In the genomic region with DNA sequence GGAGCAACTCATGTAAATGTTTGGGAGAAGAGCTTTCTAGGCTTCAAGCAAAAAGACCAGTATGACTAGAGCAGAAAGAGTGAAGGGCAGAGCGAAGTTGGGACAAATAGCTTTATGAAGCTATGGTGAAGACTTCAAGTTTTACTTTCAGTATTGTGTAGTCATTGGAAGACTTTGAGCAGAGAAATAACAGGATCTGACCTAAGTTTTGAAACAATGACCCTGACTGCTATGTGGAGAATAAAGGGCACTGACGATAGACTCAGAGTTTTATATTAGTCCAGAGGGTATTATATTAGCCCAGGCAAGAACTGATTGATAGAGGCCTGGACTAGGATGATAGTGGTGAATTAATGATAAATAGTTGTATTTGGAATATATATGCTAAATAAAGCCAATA, we compare ENCODE assay signal across 25 cellular contexts.
DNase-seq lines count a peak whose midpoint lies in the region; FAIRE-seq and TF ChIP-seq lines count a peak whose summit lies in the region.
"Had no signal": no experiment of that assay in that cellular context is flagged by ENCODE, and none has a peak within 500 bp of the region (broad histone marks: within the 10 kb centered on the region; RNA-seq: fewer than 3 reads in every experiment).

No MANE protein-coding gene starts in this region.

- H3K79me2 ChIP-seq in endothelial cell of umbilical vein (ENCODE audit: control insufficient read depth, insufficient read depth, low read length) = no peaks in the 10 kb centered on the region

- no peak for DNase-seq in T-helper 1 cell
- peak; percentile 39 for DNase-seq in choroid plexus epithelial cell (ENCODE audit: low read depth)
- DNase-seq in endothelial cell of umbilical vein (ENCODE audit: low read depth, low spot score) = peak; percentile 63
- peak; percentile 11 to 60 for DNase-seq in lung microvascular endothelial cell (ENCODE audit: low read depth in 2 of 2)
- DNase-seq in UCSD-AML1 (lab: John Stamatoyannopoulos, UW; ENCODE audit: unreplicated experiment) = no peak
- DNase-seq in DMS79 treated with DMSO at 0.1 percent for 48 hours (lab: John Stamatoyannopoulos, UW) = no peak
- no peak for DNase-seq in NCI-H446 treated with DMSO at 0.1 percent for 48 hours (lab: John Stamatoyannopoulos, UW)
- DNase-seq: AML-193; Caco-2; Calu3; CD4-positive, alpha-beta T cell; CD8-positive, alpha-beta T cell; DND-41; EL; GDM1 had no signal

- H2AFZ ChIP-seq in endothelial cell of umbilical vein (ENCODE audit: low read depth, low read length) = no peak overlapping the region

- no peak for TF ChIP-seq POLR2A in endothelial cell of umbilical vein (IDR thresholded peaks at IDR 0.05; ENCODE audit: low read depth, low read length)

- peaks cover 18% of the 10 kb centered on the region for H3K36me3 Mint-ChIP-seq in T-helper 1 cell treated with Interleukin-12 subunit alpha and Interleukin-12 subunit beta and Interleukin-4 antibody, amounts not matched to agents 30 μg/mL and 1 μg/mL, for 36 hours (ENCODE audit: low read depth)
- H3K36me3 Mint-ChIP-seq: CD8-positive, alpha-beta T cell had no signal

- H3K9ac ChIP-seq in endothelial cell of umbilical vein (replicated peaks; ENCODE audit: extremely low read depth, insufficient read depth, low read length) = no peak overlapping the region
- H3K9ac ChIP-seq: BLaER1 treated with 17β-estradiol and CSF1 and Interleukin-3, amounts not matched to agents 10 nM and 100 nM had no signal

- POLR2A ChIA-PET in endothelial cell of umbilical vein (lab: Charles Lee) = no interaction called here

- no peaks in the 10 kb centered on the region for H3K9me1 ChIP-seq in endothelial cell of umbilical vein (replicated peaks; ENCODE audit: control insufficient read depth, extremely low read depth, insufficient read depth, low read length)

- no peaks in the 10 kb centered on the region for H3K9me3 ChIP-seq in endothelial cell of umbilical vein (replicated peaks; ENCODE audit: control insufficient read depth, insufficient read depth, low read length)
- H3K9me3 ChIP-seq: A549; BLaER1 treated with 17β-estradiol and CSF1 and Interleukin-3, amounts not matched to agents 10 nM and 100 nM; Caco-2 had no signal

- TF ChIP-seq CTCF in choroid plexus epithelial cell (conservative IDR thresholded peaks at IDR 0.05; ENCODE audit: low read depth, low read length) (no peak), endothelial cell of umbilical vein (IDR thresholded peaks at IDR 0.05; ENCODE audit: extremely low read depth in 1 of 2, insufficient read depth in 1 of 2, low read depth in 1 of 2, low read length in 2 of 2) (no peak)

- no peaks in the 10 kb centered on the region for H3K4me1 ChIP-seq in endothelial cell of umbilical vein (ENCODE audit: control insufficient read depth, extremely low read depth, insufficient read depth, low read length)
- H3K4me1 ChIP-seq: A549, Caco-2 had no signal

- H3K27me3 ChIP-seq in endothelial cell of umbilical vein (ENCODE audit: control insufficient read depth in 2 of 2, insufficient read depth in 2 of 2, low read length in 2 of 2) = no peaks in the 10 kb centered on the region
- H3K27me3 ChIP-seq: BLaER1 treated with 17β-estradiol and CSF1 and Interleukin-3, amounts not matched to agents 10 nM and 100 nM had no signal

- H3K36me3 ChIP-seq in endothelial cell of umbilical vein (ENCODE audit: control insufficient read depth in 2 of 2, extremely low read depth in 1 of 2, insufficient read depth in 2 of 2, low read length in 2 of 2) = no peaks in the 10 kb centered on the region
- H3K36me3 ChIP-seq: BLaER1 treated with 17β-estradiol and CSF1 and Interleukin-3, amounts not matched to agents 10 nM and 100 nM had no signal

- intact Hi-C loops in endothelial cell of umbilical vein (cut with micrococcal nuclease) = no loop called here

- H3K4me3 ChIP-seq in choroid plexus epithelial cell (ENCODE audit: low read depth, low read length) (no peak overlapping the region), endothelial cell of umbilical vein (replicated peaks in 1 of 3; ENCODE audit: insufficient read depth in 1 of 3, low read depth in 1 of 3, low read length in 3 of 3) (no peak overlapping the region)
- H3K4me3 ChIP-seq: A549; BLaER1 treated with 17β-estradiol and CSF1 and Interleukin-3, amounts not matched to agents 10 nM and 100 nM; GM12878 had no signal

- H3K27me3 Mint-ChIP-seq in T-helper 1 cell treated with Interleukin-12 subunit alpha and Interleukin-12 subunit beta and Interleukin-4 antibody, amounts not matched to agents 30 μg/mL and 1 μg/mL, for 36 hours (ENCODE audit: low read depth) = peaks cover 19% of the 10 kb centered on the region
- H3K27me3 Mint-ChIP-seq: CD4-positive, alpha-beta T cell had no signal

- peak overlapping the region; percentile 24 for H3K27ac Mint-ChIP-seq in T-helper 1 cell treated with Interleukin-12 subunit alpha and Interleukin-12 subunit beta and Interleukin-4 antibody, amounts not matched to agents 30 μg/mL and 1 μg/mL, for 36 hours
- H3K27ac Mint-ChIP-seq: B cell; CD4-positive, alpha-beta T cell; CD8-positive, alpha-beta T cell had no signal

- no peak overlapping the region for H3K4me3 Mint-ChIP-seq in T-helper 1 cell treated with Interleukin-12 subunit alpha and Interleukin-12 subunit beta and Interleukin-4 antibody, amounts not matched to agents 30 μg/mL and 1 μg/mL, for 36 hours
- H3K4me3 Mint-ChIP-seq: B cell; CD4-positive, alpha-beta T cell; CD8-positive, alpha-beta T cell had no signal

- no peak for FAIRE-seq in endothelial cell of umbilical vein (lab: Jason Lieb, UNC)
- FAIRE-seq: A549, D721Med, GM12878, GM12892, GM18507 had no signal

- peaks cover 24% of the 10 kb centered on the region for H3K9me3 Mint-ChIP-seq in T-helper 1 cell treated with Interleukin-12 subunit alpha and Interleukin-12 subunit beta and Interleukin-4 antibody, amounts not matched to agents 30 μg/mL and 1 μg/mL, for 36 hours
- H3K9me3 Mint-ChIP-seq: CD4-positive, alpha-beta T cell; CD8-positive, alpha-beta T cell had no signal

- H3K4me2 ChIP-seq in endothelial cell of umbilical vein (ENCODE audit: insufficient read depth, low read length) = no peak overlapping the region
- H3K4me2 ChIP-seq: A549; BLaER1 treated with 17β-estradiol and CSF1 and Interleukin-3, amounts not matched to agents 10 nM and 100 nM had no signal

- BruUV-seq in endothelial cell of umbilical vein (replicated peaks; lab: Mats Ljungman, UMichigan) = no TSS peak

- no peak overlapping the region for H3K27ac ChIP-seq in endothelial cell of umbilical vein (ENCODE audit: insufficient read depth, low read depth, low read length)
- H3K27ac ChIP-seq: 22Rv1; A549; BLaER1 treated with 17β-estradiol and CSF1 and Interleukin-3, amounts not matched to agents 10 nM and 100 nM; C4-2B had no signal

- H4K20me1 ChIP-seq in endothelial cell of umbilical vein (replicated peaks; ENCODE audit: control insufficient read depth, extremely low read depth, insufficient read depth, low read length) = no peaks in the 10 kb centered on the region
- H4K20me1 ChIP-seq: BLaER1 treated with 17β-estradiol and CSF1 and Interleukin-3, amounts not matched to agents 10 nM and 100 nM had no signal

- CTCF ChIA-PET in endothelial cell of umbilical vein (lab: Charles Lee) = interaction anchor here (1.2 kb wide), 1 partner anchor 35 kb away, joined by 4 read pairs; no protein-coding TSS in a partner anchor

- peaks cover 28% of the 10 kb centered on the region for H3K4me1 Mint-ChIP-seq in T-helper 1 cell treated with Interleukin-12 subunit alpha and Interleukin-12 subunit beta and Interleukin-4 antibody, amounts not matched to agents 30 μg/mL and 1 μg/mL, for 36 hours (ENCODE audit: low read depth)
- H3K4me1 Mint-ChIP-seq: B cell had no signal

- dilution Hi-C loops in endothelial cell of umbilical vein (cut with MboI; ENCODE audit: extremely low pct_ligation_motif_present, low sequenced_read_pairs) = no loop called here

TF ChIP-seq in endothelial cell of umbilical vein, 7 proteins besides CTCF, POLR2A, EP300 and RAD21:
- TF ChIP-seq FOS (IDR thresholded peaks at IDR 0.05; ENCODE audit: borderline replicate concordance, insufficient read depth, low read length) (no peak), MYC (IDR thresholded peaks at IDR 0.05; ENCODE audit: low read depth, low read length) (no peak), EZH2 (IDR thresholded peaks at IDR 0.05; ENCODE audit: borderline replicate concordance, low read depth, low read length, severe bottlenecking) (no peak), JUN (IDR thresholded peaks at IDR 0.05; ENCODE audit: borderline replicate concordance, insufficient read depth, insufficient read length, low read depth) (no peak), GATA2 (IDR thresholded peaks at IDR 0.05; ENCODE audit: insufficient read depth, insufficient read length, low read depth, low read length) (no peak), POLR2AphosphoS5 (IDR thresholded peaks at IDR 0.05; ENCODE audit: insufficient read depth, low read depth, low read length) (no peak), MAX (IDR thresholded peaks at IDR 0.05; ENCODE audit: insufficient read depth, insufficient read length) (no peak)

Comparison
In these comparisons a context has a peak if more than half of its experiments do, and no peak if none do; other contexts are left out.
1. DNase-seq: peak in choroid plexus epithelial cell (single experiment), endothelial cell of umbilical vein (single experiment) and lung microvascular endothelial cell (2 of 2); none in T-helper 1 cell (0 of 5), UCSD-AML1 (single experiment), DMS79 treated with DMSO at 0.1 percent for 48 hours (single experiment) and NCI-H446 treated with DMSO at 0.1 percent for 48 hours (single experiment).